Comparison of ENCODE assay signal across 1 cellular context in the genomic region with DNA sequence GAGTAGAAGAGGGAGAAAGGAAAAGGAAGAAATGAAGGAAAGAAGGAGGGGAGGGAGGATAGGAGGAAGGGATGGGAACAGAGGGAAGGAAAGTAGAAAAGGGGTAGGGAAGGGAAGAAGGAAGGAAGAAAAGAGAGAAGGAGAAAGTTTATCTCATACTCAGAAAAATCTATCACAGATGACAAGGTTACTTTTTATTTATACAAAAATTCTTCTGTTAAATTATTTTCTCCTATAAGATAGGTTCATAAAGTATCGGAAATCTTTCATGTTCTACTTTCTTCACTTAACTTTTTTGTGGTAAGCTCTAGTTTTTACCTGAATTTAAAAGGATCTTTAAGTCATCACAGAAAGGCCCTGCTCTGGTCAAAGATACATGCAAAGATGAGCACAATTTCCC.
TF ChIP-seq lines count a peak whose summit lies in the region.

No MANE protein-coding gene starts in this region.

TF ChIP-seq in HepG2, 621 proteins besides CTCF, POLR2A, EP300 and RAD21:
- TF ChIP-seq CBX2 (IDR thresholded peaks at IDR 0.05; ENCODE audit: low read depth, low read length): no peak
- TF ChIP-seq CBX2 (CRISPR knock-in tag; IDR thresholded peaks at IDR 0.05; ENCODE audit: low read depth): no peak
- TF ChIP-seq HNRNPK (IDR thresholded peaks at IDR 0.05; ENCODE audit: low read depth, low read length, poor library complexity, severe bottlenecking): peak; percentile 89
TF ChIP-seq in HepG2: peak in this region for 1.
